In genomic region chr15:76012021-76012551, GRCh38 we compare ENCODE assay signal across 11 cellular contexts. TPM values are rescaled to one million over a fixed set of nuclear protein-coding genes. Genes with fewer than 3 reads are reported as not detected.
DNase-seq lines count a peak whose midpoint lies in the region; ATAC-seq and TF ChIP-seq lines count a peak whose summit lies in the region.
"Had no signal": no experiment of that assay in that cellular context is flagged by ENCODE, and none has a peak within 500 bp of the region (broad histone marks: within the 10 kb centered on the region; RNA-seq: fewer than 3 reads in every experiment).

Gene NRG4, minus strand, starts transcription at chr15:76012424. Its CDS starts 1,194 bp downstream, at chr15:76011230.

- TF ChIP-seq CTCF in upper lobe of right lung (IDR thresholded peaks at IDR 0.05), result no peak

- intact Hi-C loops in Right ventricle myocardium inferior (cut with DNase I) (no loop called here), left ventricle myocardium superior (cut with micrococcal nuclease) (no loop called here), upper lobe of right lung (cut with DNase I) (no loop called here)

- in situ Hi-C loops in SK-MEL-5 (cut with HindIII; ENCODE audit: low pct_unique_long_range_greater_than_20kb, low sequenced_read_pairs), result no loop called here

- H3K36me3 ChIP-seq in upper lobe of right lung, result no peaks in the 10 kb centered on the region

- DNase-seq in Right ventricle myocardium inferior (ENCODE audit: missing footprints) (peak; percentile 53), left ventricle myocardium superior (no peak), SK-MEL-5 (ENCODE audit: low read depth, low spot score) (peak; percentile 56), iris pigment epithelial cell (ENCODE audit: low read depth) (peak; percentile 40), upper lobe of right lung (no peak), 8988T (no peak), NCI-H1694 (lab: John Stamatoyannopoulos, UW) (no peak)
- DNase-seq in stimulated activated CD4-positive, alpha-beta T cell treated with anti-CD3 and anti-CD28 coated beads, Interleukin-4, amount 100 ng/mL, for 24 hours, result no peak

- peak within 1 kb of the TSS; percentile 4 for H3K4me3 ChIP-seq in upper lobe of right lung

- no peak within 1 kb of the TSS for H3K27ac ChIP-seq in upper lobe of right lung
- H3K27ac ChIP-seq: C4-2B had no signal

- H3K4me1 ChIP-seq in upper lobe of right lung, result no peaks in the 10 kb centered on the region

- H3K9me3 ChIP-seq in upper lobe of right lung, result no peaks in the 10 kb centered on the region

- ATAC-seq in Right ventricle myocardium inferior (no peak), left ventricle myocardium superior (no peak), upper lobe of right lung (peak; percentile 36)
- ATAC-seq: activated CD4-positive, CD25-positive, alpha-beta regulatory T cell treated with anti-CD3 and anti-CD28 coated beads, Interleukin-2, amount 50 U/mL, for 24 hours had no signal

- H3K27me3 ChIP-seq in upper lobe of right lung, result no peaks in the 10 kb centered on the region

RNA-seq across cellular contexts. Expression of gene NRG4, which starts in this region (rescaled TPM):
- total RNA-seq in Right ventricle myocardium inferior (not detected), left ventricle myocardium superior (not detected), upper lobe of right lung (1.2 TPM)
- total RNA-seq in SK-MEL-5 (2014; rRNA removed; shearing (Covaris generic)), result 2.8 and 6.3 TPM in 2 replicates
- 3.4 and 5.7 TPM in 2 replicates for polyA plus RNA-seq in SK-MEL-5 (2015; cell fraction: cytosol; rRNA removed)
- 3.2 and 4.1 TPM in 2 replicates for polyA plus RNA-seq in SK-MEL-5 (2015; cell fraction: nucleus; rRNA removed)
- total RNA-seq: neural crest cell had no signal

Comparison
In these comparisons a context has a peak if more than half of its experiments do, and no peak if none do; other contexts are left out.
1. Peak in DNase-seq in Right ventricle myocardium inferior; RNA of the gene not detected or under 1 TPM.
2. DNase-seq: peak in SK-MEL-5 (single experiment) and iris pigment epithelial cell (single experiment); none in left ventricle myocardium superior (single experiment), upper lobe of right lung (single experiment), 8988T (single experiment), NCI-H1694 (single experiment) and stimulated activated CD4-positive, alpha-beta T cell treated with anti-CD3 and anti-CD28 coated beads, Interleukin-4, amount 100 ng/mL, for 24 hours (single experiment).